ENCODE assay signal across 8 cellular contexts in the genomic region with DNA sequence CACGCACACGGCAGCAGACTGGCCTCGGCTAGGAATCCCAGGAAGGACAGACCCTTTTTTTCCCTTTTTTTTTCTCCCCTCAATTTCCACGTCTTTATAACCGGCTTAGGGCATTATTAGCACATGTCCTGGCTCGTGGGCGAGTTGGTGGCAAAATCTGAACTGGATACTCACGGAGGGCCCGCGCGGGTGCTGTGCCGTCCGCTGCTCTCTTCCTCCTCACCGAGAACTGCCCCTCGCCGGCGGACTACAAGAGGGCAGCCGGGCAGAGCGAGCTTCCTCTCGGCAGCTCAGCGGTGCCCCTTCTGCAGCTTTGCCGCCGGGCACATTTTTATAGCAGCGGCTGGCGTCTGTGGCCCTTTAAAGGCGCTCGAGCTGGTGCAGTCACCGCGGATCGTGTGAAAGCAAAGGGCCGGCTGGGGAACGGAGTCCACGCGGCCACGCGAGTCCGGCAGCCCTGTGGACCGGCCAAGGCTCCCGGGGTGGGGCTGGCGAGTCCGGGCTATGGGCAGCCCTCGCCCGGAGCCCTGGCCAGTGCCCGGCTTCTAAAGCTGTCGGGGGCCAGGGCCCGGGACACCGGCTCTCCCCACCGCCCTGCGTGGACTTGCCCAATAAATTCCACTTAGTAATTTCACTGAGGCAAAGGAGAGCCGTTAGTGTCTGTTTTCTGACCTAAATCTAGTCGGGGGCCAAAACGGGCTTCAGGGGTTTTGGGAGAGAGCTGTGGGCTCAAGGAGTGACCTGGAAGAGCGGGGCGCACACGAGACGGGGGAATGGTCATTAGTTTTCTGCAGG. TPM values are rescaled to one million over a fixed set of nuclear protein-coding genes. Genes with fewer than 3 reads are reported as not detected.
DNase-seq lines count a peak whose midpoint lies in the region; ATAC-seq and TF ChIP-seq lines count a peak whose summit lies in the region.

No MANE protein-coding gene starts in this region.

- TF ChIP-seq POLR2A in breast epithelium (IDR thresholded peaks at IDR 0.05), result no peak

- intact Hi-C loops in breast epithelium (cut with DNase I; ENCODE audit: low total_unique reads), result no loop called here

- DNase-seq in DMS79 treated with DMSO at 0.1 percent for 48 hours (lab: John Stamatoyannopoulos, UW) (peak; percentile 53), MM.1S (peak; percentile 67), SJCRH30 (peak; percentile 78 to 86), breast epithelium (ENCODE audit: low spot score in 2 of 2) (peak in 1 of 2 donors; percentile 30), renal cortical epithelial cell (ENCODE audit: low read depth) (peak; percentile 50)

- H3K9ac ChIP-seq in MM.1S (ENCODE audit: low read length), result peak overlapping the region; percentile 37; the same call in 1 of the 2 replicates

- peak overlapping the region; percentile 45; the same call in 1 of the 2 replicates for H2AFZ ChIP-seq in MM.1S (ENCODE audit: low read length)

- H3K9me2 ChIP-seq in MM.1S (replicated peaks; ENCODE audit: insufficient read depth, low read length), result no peaks in the 10 kb centered on the region

- H3K27ac ChIP-seq in MM.1S (ENCODE audit: low read length), result no peak overlapping the region
- peak overlapping the region; percentile 24; the same call in 1 of the 2 replicates for H3K27ac ChIP-seq in SJCRH30
- no peak overlapping the region for H3K27ac ChIP-seq in breast epithelium

- ATAC-seq in GM21737 (IDR thresholded peaks at IDR 0.05; ENCODE audit: unreplicated experiment), result peak; percentile 81
- no peak for ATAC-seq in HG03095 (IDR thresholded peaks at IDR 0.05; ENCODE audit: unreplicated experiment)

- H3K27me3 ChIP-seq in MM.1S (replicated peaks; ENCODE audit: insufficient read depth, low read length) (peaks cover 35% of the 10 kb centered on the region), SJCRH30 (peaks cover 4% of the 10 kb centered on the region; the same call in 1 of the 2 replicates), breast epithelium (peaks cover 4 to 89% of the 10 kb centered on the region in 2 donors)

- H3K36me3 ChIP-seq in MM.1S (replicated peaks; ENCODE audit: insufficient read depth, low read length) (no peaks in the 10 kb centered on the region), SJCRH30 (no peaks in the 10 kb centered on the region), breast epithelium (no peaks in the 10 kb centered on the region)

- no peaks in the 10 kb centered on the region for H3K4me1 ChIP-seq in MM.1S (ENCODE audit: low read length)
- H3K4me1 ChIP-seq in SJCRH30, result no peaks in the 10 kb centered on the region
- H3K4me1 ChIP-seq in breast epithelium, result peaks cover 5 to 6% of the 10 kb centered on the region in 2 donors

- no peaks in the 10 kb centered on the region for H3K79me2 ChIP-seq in MM.1S (ENCODE audit: low read length)

- H3K4me3 ChIP-seq in MM.1S (ENCODE audit: low read length) (peak overlapping the region; percentile 53), SJCRH30 (peak overlapping the region; percentile 80), breast epithelium (peak overlapping the region; percentile 46 to 78 (median 57)), iPS-18c (ENCODE audit: insufficient read depth, low read depth, low read length) (peak overlapping the region; percentile 36)

- H3K4me2 ChIP-seq in MM.1S (ENCODE audit: low read depth, low read length), result peak overlapping the region; percentile 59

- H3F3A ChIP-seq in MM.1S (ENCODE audit: insufficient read depth, low read length), result no peaks in the 10 kb centered on the region

- TF ChIP-seq CTCF in MM.1S (IDR thresholded peaks at IDR 0.05; ENCODE audit: low read length) (no peak), breast epithelium (IDR thresholded peaks at IDR 0.05) (no peak)

- H4K20me1 ChIP-seq in MM.1S (ENCODE audit: insufficient read depth, low read length), result no peaks in the 10 kb centered on the region

- no peaks in the 10 kb centered on the region for H3K9me3 ChIP-seq in MM.1S (replicated peaks; ENCODE audit: insufficient read depth, low read length)
- no peaks in the 10 kb centered on the region for H3K9me3 ChIP-seq in SJCRH30 (replicated peaks)
- H3K9me3 ChIP-seq in breast epithelium, result no peaks in the 10 kb centered on the region
- peaks cover 14% of the 10 kb centered on the region for H3K9me3 ChIP-seq in iPS-18c (ENCODE audit: control insufficient read depth, insufficient read depth, low read length)

RNA-seq across cellular contexts. Expression of gene CITED1, which starts 1.3 kb away (rescaled TPM):
- 8.1 TPM in 2 replicates for total RNA-seq in SJCRH30 (2014; rRNA removed; shearing (Covaris generic))
- total RNA-seq in breast epithelium (10 to 100 TPM in 2 of 3 donors, under 1 TPM in 1; 0.32 to 28.2 (median 24.6) TPM), renal cortical epithelial cell (not detected in 2 replicates)

RNA-seq across cellular contexts. Expression of gene RPS4X, which starts 30.0 kb away (rescaled TPM):
- total RNA-seq in SJCRH30 (2014; rRNA removed; shearing (Covaris generic)), result 2,769 and 2,773 TPM in 2 replicates
- total RNA-seq in breast epithelium (1,000 to 10,000 TPM in 2 of 3 donors, 100 to 1,000 TPM in 1; 849 to 1,764 (median 1,655) TPM), renal cortical epithelial cell (686 and 1,020 TPM in 2 replicates)
